1 cellular context compared by ENCODE assay signal in the genomic region with DNA sequence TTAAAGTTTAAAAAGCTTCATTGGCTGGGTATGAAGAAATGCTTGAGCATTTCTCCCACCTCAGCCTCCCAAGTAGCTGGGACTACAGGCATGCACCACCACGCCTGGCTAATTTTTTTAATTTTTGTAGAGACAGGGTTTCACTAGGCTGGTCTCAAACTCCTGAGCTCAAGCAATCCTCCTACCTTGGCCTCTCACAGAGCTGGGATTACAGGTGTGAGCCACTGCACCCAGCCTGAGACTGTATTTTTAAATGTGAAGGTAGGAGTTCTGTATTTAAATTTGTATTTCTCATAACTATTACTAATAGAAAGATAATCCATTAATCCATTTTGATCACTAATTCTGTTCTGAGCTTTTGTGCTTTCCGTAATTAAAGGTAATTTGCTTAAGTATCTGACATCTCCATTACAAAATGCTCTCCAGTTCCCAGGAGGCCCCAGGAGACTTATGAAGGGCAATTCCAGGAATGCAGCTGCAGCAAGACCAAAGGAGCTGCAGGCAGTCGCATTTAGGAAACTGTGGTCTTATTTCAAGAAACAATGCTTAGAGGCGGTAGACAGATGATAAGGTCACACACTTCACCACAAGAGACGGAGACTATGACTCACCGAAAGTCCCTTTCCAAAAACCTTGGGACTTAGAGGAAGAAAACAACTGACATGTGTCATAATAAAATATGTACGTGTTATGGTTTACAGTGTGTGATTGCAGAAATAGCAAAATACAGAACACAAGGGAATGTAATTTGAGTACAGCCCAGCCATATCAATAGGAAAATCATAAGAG.
TF ChIP-seq lines count a peak whose summit lies in the region.

No MANE protein-coding gene starts in this region.

TF ChIP-seq in GM12878, 131 proteins besides CTCF, POLR2A, EP300 and RAD21 (continued from another document):
- TF ChIP-seq FOXM1 (IDR thresholded peaks at IDR 0.05; ENCODE audit: low read depth, low read length), result peak; percentile 82
- TF ChIP-seq, protein P1, sequence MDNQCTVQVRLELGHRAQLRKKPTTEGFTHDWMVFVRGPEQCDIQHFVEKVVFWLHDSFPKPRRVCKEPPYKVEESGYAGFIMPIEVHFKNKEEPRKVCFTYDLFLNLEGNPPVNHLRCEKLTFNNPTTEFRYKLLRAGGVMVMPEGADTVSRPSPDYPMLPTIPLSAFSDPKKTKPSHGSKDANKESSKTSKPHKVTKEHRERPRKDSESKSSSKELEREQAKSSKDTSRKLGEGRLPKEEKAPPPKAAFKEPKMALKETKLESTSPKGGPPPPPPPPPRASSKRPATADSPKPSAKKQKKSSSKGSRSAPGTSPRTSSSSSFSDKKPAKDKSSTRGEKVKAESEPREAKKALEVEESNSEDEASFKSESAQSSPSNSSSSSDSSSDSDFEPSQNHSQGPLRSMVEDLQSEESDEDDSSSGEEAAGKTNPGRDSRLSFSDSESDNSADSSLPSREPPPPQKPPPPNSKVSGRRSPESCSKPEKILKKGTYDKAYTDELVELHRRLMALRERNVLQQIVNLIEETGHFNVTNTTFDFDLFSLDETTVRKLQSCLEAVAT (IDR thresholded peaks at IDR 0.05), result peak; percentile 58; the same call in 1 of the 2 replicates
- 0 out of 2 replicates have a peak, but pooled peaks have one; percentile 32 for TF ChIP-seq TCF7 (IDR thresholded peaks at IDR 0.05; ENCODE audit: borderline replicate concordance)
- peak; percentile 72 for TF ChIP-seq BMI1 (IDR thresholded peaks at IDR 0.05; ENCODE audit: borderline replicate concordance)
- no peak for TF ChIP-seq YBX1 (IDR thresholded peaks at IDR 0.05)
- TF ChIP-seq, protein P2, sequence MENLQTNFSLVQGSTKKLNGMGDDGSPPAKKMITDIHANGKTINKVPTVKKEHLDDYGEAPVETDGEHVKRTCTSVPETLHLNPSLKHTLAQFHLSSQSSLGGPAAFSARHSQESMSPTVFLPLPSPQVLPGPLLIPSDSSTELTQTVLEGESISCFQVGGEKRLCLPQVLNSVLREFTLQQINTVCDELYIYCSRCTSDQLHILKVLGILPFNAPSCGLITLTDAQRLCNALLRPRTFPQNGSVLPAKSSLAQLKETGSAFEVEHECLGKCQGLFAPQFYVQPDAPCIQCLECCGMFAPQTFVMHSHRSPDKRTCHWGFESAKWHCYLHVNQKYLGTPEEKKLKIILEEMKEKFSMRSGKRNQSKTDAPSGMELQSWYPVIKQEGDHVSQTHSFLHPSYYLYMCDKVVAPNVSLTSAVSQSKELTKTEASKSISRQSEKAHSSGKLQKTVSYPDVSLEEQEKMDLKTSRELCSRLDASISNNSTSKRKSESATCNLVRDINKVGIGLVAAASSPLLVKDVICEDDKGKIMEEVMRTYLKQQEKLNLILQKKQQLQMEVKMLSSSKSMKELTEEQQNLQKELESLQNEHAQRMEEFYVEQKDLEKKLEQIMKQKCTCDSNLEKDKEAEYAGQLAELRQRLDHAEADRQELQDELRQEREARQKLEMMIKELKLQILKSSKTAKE (IDR thresholded peaks at IDR 0.05; ENCODE audit: low read depth, poor library complexity, severe bottlenecking), result peak; percentile 97
- no peak for TF ChIP-seq ESRRA (IDR thresholded peaks at IDR 0.05; ENCODE audit: low read length)
- TF ChIP-seq IRF4 (IDR thresholded peaks at IDR 0.05; ENCODE audit: low read depth, low read length), result peak; percentile 72; the same call in 1 of the 2 replicates
- TF ChIP-seq DPF2 (IDR thresholded peaks at IDR 0.05), result peak; percentile 94
- TF ChIP-seq PBX3 (IDR thresholded peaks at IDR 0.05; ENCODE audit: insufficient replicate concordance, low read depth, low read length), result peak; percentile 2
- peak; percentile 83 for TF ChIP-seq MEF2B (IDR thresholded peaks at IDR 0.05; ENCODE audit: partially characterized antibody, poor library complexity, severe bottlenecking)
- TF ChIP-seq NR2C1 (IDR thresholded peaks at IDR 0.05), result no peak
- TF ChIP-seq IKZF2 (IDR thresholded peaks at IDR 0.05), result peak; percentile 100
- peak; percentile 43; the same call in 1 of the 2 replicates for TF ChIP-seq GABPA (IDR thresholded peaks at IDR 0.05; ENCODE audit: low read depth)
- TF ChIP-seq RELB (IDR thresholded peaks at IDR 0.05; ENCODE audit: low read depth), result peak; percentile 98
- TF ChIP-seq, protein P3, sequence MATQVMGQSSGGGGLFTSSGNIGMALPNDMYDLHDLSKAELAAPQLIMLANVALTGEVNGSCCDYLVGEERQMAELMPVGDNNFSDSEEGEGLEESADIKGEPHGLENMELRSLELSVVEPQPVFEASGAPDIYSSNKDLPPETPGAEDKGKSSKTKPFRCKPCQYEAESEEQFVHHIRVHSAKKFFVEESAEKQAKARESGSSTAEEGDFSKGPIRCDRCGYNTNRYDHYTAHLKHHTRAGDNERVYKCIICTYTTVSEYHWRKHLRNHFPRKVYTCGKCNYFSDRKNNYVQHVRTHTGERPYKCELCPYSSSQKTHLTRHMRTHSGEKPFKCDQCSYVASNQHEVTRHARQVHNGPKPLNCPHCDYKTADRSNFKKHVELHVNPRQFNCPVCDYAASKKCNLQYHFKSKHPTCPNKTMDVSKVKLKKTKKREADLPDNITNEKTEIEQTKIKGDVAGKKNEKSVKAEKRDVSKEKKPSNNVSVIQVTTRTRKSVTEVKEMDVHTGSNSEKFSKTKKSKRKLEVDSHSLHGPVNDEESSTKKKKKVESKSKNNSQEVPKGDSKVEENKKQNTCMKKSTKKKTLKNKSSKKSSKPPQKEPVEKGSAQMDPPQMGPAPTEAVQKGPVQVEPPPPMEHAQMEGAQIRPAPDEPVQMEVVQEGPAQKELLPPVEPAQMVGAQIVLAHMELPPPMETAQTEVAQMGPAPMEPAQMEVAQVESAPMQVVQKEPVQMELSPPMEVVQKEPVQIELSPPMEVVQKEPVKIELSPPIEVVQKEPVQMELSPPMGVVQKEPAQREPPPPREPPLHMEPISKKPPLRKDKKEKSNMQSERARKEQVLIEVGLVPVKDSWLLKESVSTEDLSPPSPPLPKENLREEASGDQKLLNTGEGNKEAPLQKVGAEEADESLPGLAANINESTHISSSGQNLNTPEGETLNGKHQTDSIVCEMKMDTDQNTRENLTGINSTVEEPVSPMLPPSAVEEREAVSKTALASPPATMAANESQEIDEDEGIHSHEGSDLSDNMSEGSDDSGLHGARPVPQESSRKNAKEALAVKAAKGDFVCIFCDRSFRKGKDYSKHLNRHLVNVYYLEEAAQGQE (IDR thresholded peaks at IDR 0.05; ENCODE audit: low read depth, low read length), result no peak
